ENCODE assay signal across 9 cellular contexts in the genomic region with DNA sequence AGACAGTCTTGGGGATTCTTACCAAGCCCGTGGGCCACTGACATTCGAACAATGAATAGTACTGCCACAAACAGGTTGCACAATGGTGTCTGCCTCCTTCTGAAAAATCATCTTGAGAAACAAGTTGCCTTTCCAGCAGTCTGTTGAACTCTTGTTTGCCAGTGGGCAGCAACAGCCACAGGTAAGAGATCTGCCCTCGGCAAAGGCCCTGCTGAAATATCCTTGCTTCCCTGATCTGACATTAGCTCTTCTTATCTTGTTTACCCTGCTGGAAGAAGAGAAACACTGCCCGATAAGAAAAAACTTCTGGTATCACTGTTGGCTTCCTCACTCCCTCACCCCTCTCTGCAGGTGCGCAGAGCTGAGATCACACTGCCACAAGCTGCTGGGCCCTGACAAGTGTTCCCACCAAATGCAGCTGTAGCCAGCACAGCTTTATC. TPM values are rescaled to one million over a fixed set of nuclear protein-coding genes. Genes with fewer than 3 reads are reported as not detected.
A peak's percentile ranks its signal among the peaks of the same experiment; 100 is the strongest.
DNase-seq lines count a peak whose midpoint lies in the region; TF ChIP-seq lines count a peak whose summit lies in the region.
"Had no signal": no experiment of that assay in that cellular context is flagged by ENCODE, and none has a peak within 500 bp of the region (broad histone marks: within the 10 kb centered on the region; RNA-seq: fewer than 3 reads in every experiment).

No MANE protein-coding gene starts in this region.

- 34% methylated on average over 5 of the region's 5 CpGs for WGBS in smooth muscle cell (ENCODE audit: low lambda C conversion rate)
- WGBS in lower leg skin, 2 donors, result 16 to 33% methylated on average over 5 of the region's 5 CpGs

- H2AFZ ChIP-seq in smooth muscle cell (ENCODE audit: low read depth), result no peak overlapping the region

- H3K79me2 ChIP-seq in smooth muscle cell (ENCODE audit: low read depth), result no peaks in the 10 kb centered on the region

- intact Hi-C loops in lower leg skin (cut with DNase I; ENCODE audit: low total_unique reads), result no loop called here

- TF ChIP-seq POLR2A in lower leg skin (IDR thresholded peaks at IDR 0.05), result no peak

- no peaks in the 10 kb centered on the region for H3K27me3 ChIP-seq in smooth muscle cell (ENCODE audit: low read depth)

- no peaks in the 10 kb centered on the region for H4K20me1 ChIP-seq in smooth muscle cell (ENCODE audit: low read depth)

- H3K9ac ChIP-seq in SK-N-MC (ENCODE audit: insufficient read length) (no peak overlapping the region), smooth muscle cell (ENCODE audit: low read depth) (no peak overlapping the region)

- H3K4me3 ChIP-seq in SK-N-MC, result no peak overlapping the region
- peak overlapping the region; percentile 35 for H3K4me3 ChIP-seq in smooth muscle cell
- H3K4me3 ChIP-seq in lower leg skin (ENCODE audit: low read depth, poor library complexity, severe bottlenecking), result no peak overlapping the region

- H3K4me1 ChIP-seq in smooth muscle cell (ENCODE audit: low read depth), result peaks cover 37% of the 10 kb centered on the region

- TF ChIP-seq CTCF in smooth muscle cell (IDR thresholded peaks at IDR 0.05; ENCODE audit: borderline replicate concordance, insufficient read depth, poor library complexity, severe bottlenecking), result no peak
- no peak for TF ChIP-seq CTCF in lower leg skin (IDR thresholded peaks at IDR 0.05)

- no peaks in the 10 kb centered on the region for H3K9me3 ChIP-seq in SK-N-MC (ENCODE audit: low read depth, low read length)
- no peaks in the 10 kb centered on the region for H3K9me3 ChIP-seq in smooth muscle cell (replicated peaks; ENCODE audit: low read depth)

- H3K36me3 ChIP-seq in SK-N-MC (ENCODE audit: insufficient read depth, low read length) (no peaks in the 10 kb centered on the region), smooth muscle cell (ENCODE audit: low read depth) (no peaks in the 10 kb centered on the region)

- peak; percentile 59 for DNase-seq in NCI-H2107 treated with DMSO at 0.1 percent for 48 hours (lab: John Stamatoyannopoulos, UW; ENCODE audit: unreplicated experiment)
- DNase-seq in NCI-H2107 (lab: John Stamatoyannopoulos, UW), result no peak
- DNase-seq in SK-N-MC (ENCODE audit: low read depth, low spot score), result no peak
- peak; percentile 13 for DNase-seq in germinal center (ENCODE audit: low spot score)
- no peak for DNase-seq in smooth muscle cell (lab: John Stamatoyannopoulos, UW; ENCODE audit: unreplicated experiment)
- DNase-seq in NK-92 (lab: John Stamatoyannopoulos, UW; ENCODE audit: unreplicated experiment), result no peak
- DNase-seq in lower leg skin (ENCODE audit: low spot score in 2 of 2), result no peak
- DNase-seq in GF-D8 (lab: John Stamatoyannopoulos, UW), result no peak
- DNase-seq: cortex of kidney had no signal

- peaks cover 29% of the 10 kb centered on the region for H3F3A ChIP-seq in smooth muscle cell (ENCODE audit: low read depth)

- H3K27ac ChIP-seq in SK-N-MC (peak overlapping the region; percentile 60), smooth muscle cell (ENCODE audit: low read depth) (peak overlapping the region; percentile 70)

- H3K4me2 ChIP-seq in smooth muscle cell, result peak overlapping the region; percentile 83

RNA-seq across cellular contexts. Expression of gene DOCK9, which starts 2.0 kb away (rescaled TPM):
- 25.1 and 42.0 TPM in 2 replicates for total RNA-seq in smooth muscle cell
- polyA plus RNA-seq in smooth muscle cell, result 5.7 and 19.5 TPM in 2 replicates
- total RNA-seq in lower leg skin, result 100 to 1,000 TPM; 189 to 292 (median 271) TPM

Comparison
In these comparisons a context has a peak if more than half of its experiments do, and no peak if none do; other contexts are left out.
1. DNase-seq: peak in NCI-H2107 treated with DMSO at 0.1 percent for 48 hours (single experiment) and germinal center (single experiment); none in NCI-H2107 (single experiment), SK-N-MC (single experiment), smooth muscle cell (single experiment), NK-92 (single experiment), lower leg skin (0 of 2) and GF-D8 (single experiment).